Comparison of ENCODE assay signal across 9 cellular contexts in the genomic region with DNA sequence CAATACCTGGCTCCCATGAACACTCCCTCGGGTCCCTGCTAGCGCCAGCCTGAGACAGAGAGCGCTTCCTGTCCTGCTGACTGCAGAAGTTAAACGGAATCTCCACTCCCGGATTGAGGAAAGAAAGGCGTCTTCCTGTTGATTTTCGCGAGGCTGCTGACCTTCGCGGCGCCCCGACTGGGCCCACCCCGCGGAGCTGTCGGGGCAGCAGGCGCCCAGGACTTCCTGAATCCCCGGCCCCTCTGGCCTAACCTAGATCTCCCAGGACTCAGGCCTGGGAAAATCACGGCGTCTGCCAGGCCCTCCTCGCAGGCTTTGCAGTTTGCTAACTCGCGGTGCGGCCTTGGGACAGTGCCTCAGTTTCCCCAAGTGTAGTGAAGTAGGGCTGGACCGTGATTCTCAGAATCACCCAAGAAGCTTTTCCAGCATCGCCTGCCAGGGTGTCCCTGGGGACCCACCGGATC.
A peak's percentile ranks its signal among the peaks of the same experiment; 100 is the strongest.
DNase-seq lines count a peak whose midpoint lies in the region; ATAC-seq and TF ChIP-seq lines count a peak whose summit lies in the region.
"Had no signal": no experiment of that assay in that cellular context is flagged by ENCODE, and none has a peak within 500 bp of the region (broad histone marks: within the 10 kb centered on the region; RNA-seq: fewer than 3 reads in every experiment).

No MANE protein-coding gene starts in this region.

- H3K27ac ChIP-seq in psoas muscle, result peak overlapping the region; percentile 75

- H3K27me3 Mint-ChIP-seq in activated naive CD8-positive, alpha-beta T cell treated with anti-CD3 and anti-CD28 coated beads, Interleukin-2, amount 10 ng/mL, durations not matched to agents 7 days and 5 days, result peaks cover 40% of the 10 kb centered on the region

- POLR2A ChIA-PET in activated naive CD8-positive, alpha-beta T cell treated with anti-CD3 and anti-CD28 coated beads, Interleukin-2, amount 10 ng/mL, durations not matched to agents 7 days and 5 days (lab: Charles Lee), result no interaction called here

- WGBS in psoas muscle, 3 donors, result 9 to 12% (median 10%) methylated on average over 24 to 26 of the region's 26 CpGs

- DNase-seq in ELF-1 (ENCODE audit: low read depth, low spot score) (peak; percentile 74), hepatic stellate cell (ENCODE audit: low spot score) (peak; percentile 17), psoas muscle (peak; percentile 27 to 54), NCI-H1048 (lab: John Stamatoyannopoulos, UW) (no peak), cortex of kidney (lab: John Stamatoyannopoulos, UW) (no peak), hippocampal formation (lab: John Stamatoyannopoulos, UW) (no peak)
- no peak for DNase-seq in activated naive CD8-positive, alpha-beta T cell treated with anti-CD3 and anti-CD28 coated beads, Interleukin-2, amount 10 ng/mL, durations not matched to agents 7 days and 5 days
- no peak for DNase-seq in activated CD4-positive, CD25-positive, alpha-beta regulatory T cell (lab: John Stamatoyannopoulos, UW)
- DNase-seq: NCI-H524 had no signal

- H3K27ac Mint-ChIP-seq in activated naive CD8-positive, alpha-beta T cell treated with anti-CD3 and anti-CD28 coated beads, Interleukin-2, amount 10 ng/mL, durations not matched to agents 7 days and 5 days, result no peak overlapping the region

- H3K36me3 Mint-ChIP-seq in activated naive CD8-positive, alpha-beta T cell treated with anti-CD3 and anti-CD28 coated beads, Interleukin-2, amount 10 ng/mL, durations not matched to agents 7 days and 5 days, result no peaks in the 10 kb centered on the region

- no peak for TF ChIP-seq CTCF in psoas muscle (IDR thresholded peaks at IDR 0.05)

- peaks cover 0 to 49% (median 17%) of the 10 kb centered on the region in 3 donors for H3K27me3 ChIP-seq in psoas muscle (ENCODE audit: insufficient read depth in 3 of 3, low read length in 2 of 3)

- H3K9me3 Mint-ChIP-seq in activated naive CD8-positive, alpha-beta T cell treated with anti-CD3 and anti-CD28 coated beads, Interleukin-2, amount 10 ng/mL, durations not matched to agents 7 days and 5 days, result peaks cover 3% of the 10 kb centered on the region

- peaks cover 2% of the 10 kb centered on the region for H3K4me1 Mint-ChIP-seq in activated naive CD8-positive, alpha-beta T cell treated with anti-CD3 and anti-CD28 coated beads, Interleukin-2, amount 10 ng/mL, durations not matched to agents 7 days and 5 days

- H3K9me3 ChIP-seq in psoas muscle, result no peaks in the 10 kb centered on the region

- intact Hi-C loops in psoas muscle (cut with DNase I), result loop anchor here in 1 of 2 donors (10.0 kb wide), 1 partner anchor 111 kb away; a partner anchor contains a TSS

- peak overlapping the region; percentile 44 for H3K4me3 Mint-ChIP-seq in activated naive CD8-positive, alpha-beta T cell treated with anti-CD3 and anti-CD28 coated beads, Interleukin-2, amount 10 ng/mL, durations not matched to agents 7 days and 5 days

- no peaks in the 10 kb centered on the region for H3K4me1 ChIP-seq in psoas muscle

- no peak for ATAC-seq in activated naive CD8-positive, alpha-beta T cell treated with anti-CD3 and anti-CD28 coated beads, Interleukin-2, amount 10 ng/mL, durations not matched to agents 7 days and 5 days (ENCODE audit: low read depth)
- peak in 3 of 4 donors; percentile 20 to 40 (median 20) for ATAC-seq in psoas muscle

- peak overlapping the region; percentile 62 for H3K4me3 ChIP-seq in psoas muscle

- H3K36me3 ChIP-seq in psoas muscle (ENCODE audit: insufficient read depth in 1 of 2, low read depth in 1 of 2), result no peaks in the 10 kb centered on the region

Comparison
In these comparisons a context has a peak if more than half of its experiments do, and no peak if none do; other contexts are left out.
1. DNase-seq: peak in ELF-1 (single experiment), hepatic stellate cell (single experiment) and psoas muscle (2 of 2); none in activated naive CD8-positive, alpha-beta T cell treated with anti-CD3 and anti-CD28 coated beads, Interleukin-2, amount 10 ng/mL, durations not matched to agents 7 days and 5 days (single experiment), NCI-H1048 (single experiment), cortex of kidney (single experiment), activated CD4-positive, CD25-positive, alpha-beta regulatory T cell (0 of 4) and hippocampal formation (0 of 2).